Comparison of ENCODE assay signal across 2 cellular contexts in the genomic region with DNA sequence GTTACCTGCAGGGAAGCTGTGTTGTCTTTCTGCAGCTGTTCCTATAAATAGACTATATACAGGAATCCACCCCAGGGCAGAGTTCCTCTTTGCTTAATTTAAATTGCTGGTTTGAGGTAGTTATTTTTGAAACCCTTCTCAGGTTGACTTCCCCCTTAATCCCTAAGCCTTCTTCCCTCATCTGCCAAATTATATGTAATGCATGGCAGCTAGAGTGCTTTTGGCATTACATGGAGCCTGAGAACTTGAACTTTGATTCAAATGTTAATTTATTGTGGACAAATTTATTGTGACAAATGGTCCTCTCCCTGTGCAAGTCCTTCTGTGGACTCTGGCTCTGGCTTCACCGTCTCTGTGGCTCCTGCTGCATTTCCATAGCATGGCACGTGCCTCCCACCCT.
TF ChIP-seq lines count a peak whose summit lies in the region.

No MANE protein-coding gene starts in this region.

TF ChIP-seq in liver, 16 proteins besides CTCF, POLR2A, EP300 and RAD21:
- TF ChIP-seq GABPA (IDR thresholded peaks at IDR 0.05 in 1 of 2, conservative IDR thresholded peaks at IDR 0.05 in 1 of 2): no peak
- TF ChIP-seq, protein P1, sequence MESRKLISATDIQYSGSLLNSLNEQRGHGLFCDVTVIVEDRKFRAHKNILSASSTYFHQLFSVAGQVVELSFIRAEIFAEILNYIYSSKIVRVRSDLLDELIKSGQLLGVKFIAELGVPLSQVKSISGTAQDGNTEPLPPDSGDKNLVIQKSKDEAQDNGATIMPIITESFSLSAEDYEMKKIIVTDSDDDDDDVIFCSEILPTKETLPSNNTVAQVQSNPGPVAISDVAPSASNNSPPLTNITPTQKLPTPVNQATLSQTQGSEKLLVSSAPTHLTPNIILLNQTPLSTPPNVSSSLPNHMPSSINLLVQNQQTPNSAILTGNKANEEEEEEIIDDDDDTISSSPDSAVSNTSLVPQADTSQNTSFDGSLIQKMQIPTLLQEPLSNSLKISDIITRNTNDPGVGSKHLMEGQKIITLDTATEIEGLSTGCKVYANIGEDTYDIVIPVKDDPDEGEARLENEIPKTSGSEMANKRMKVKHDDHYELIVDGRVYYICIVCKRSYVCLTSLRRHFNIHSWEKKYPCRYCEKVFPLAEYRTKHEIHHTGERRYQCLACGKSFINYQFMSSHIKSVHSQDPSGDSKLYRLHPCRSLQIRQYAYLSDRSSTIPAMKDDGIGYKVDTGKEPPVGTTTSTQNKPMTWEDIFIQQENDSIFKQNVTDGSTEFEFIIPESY (IDR thresholded peaks at IDR 0.05): no peak
- TF ChIP-seq HNF4A (conservative IDR thresholded peaks at IDR 0.05): peak; percentile 44 to 54
- peak in 1 of 2 donors; percentile 11 for TF ChIP-seq RXRA (IDR thresholded peaks at IDR 0.05)
- no peak for TF ChIP-seq EGR1 (IDR thresholded peaks at IDR 0.05; ENCODE audit: low read depth in 2 of 2)

TF ChIP-seq in HepG2, 621 proteins besides CTCF, POLR2A, EP300 and RAD21:
- no peak for TF ChIP-seq KAT8 (CRISPR knock-in tag; IDR thresholded peaks at IDR 0.05)
- no peak for TF ChIP-seq RBFOX2 (IDR thresholded peaks at IDR 0.05; ENCODE audit: low read depth, low read length)
- TF ChIP-seq GPBP1L1 (CRISPR knock-in tag; IDR thresholded peaks at IDR 0.05): no peak
- TF ChIP-seq ZMYM4 (CRISPR knock-in tag; IDR thresholded peaks at IDR 0.05): no peak
- TF ChIP-seq MLLT10 (CRISPR knock-in tag; IDR thresholded peaks at IDR 0.05): no peak
- TF ChIP-seq, protein P2, sequence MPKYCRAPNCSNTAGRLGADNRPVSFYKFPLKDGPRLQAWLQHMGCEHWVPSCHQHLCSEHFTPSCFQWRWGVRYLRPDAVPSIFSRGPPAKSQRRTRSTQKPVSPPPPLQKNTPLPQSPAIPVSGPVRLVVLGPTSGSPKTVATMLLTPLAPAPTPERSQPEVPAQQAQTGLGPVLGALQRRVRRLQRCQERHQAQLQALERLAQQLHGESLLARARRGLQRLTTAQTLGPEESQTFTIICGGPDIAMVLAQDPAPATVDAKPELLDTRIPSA (CRISPR knock-in tag; IDR thresholded peaks at IDR 0.05; ENCODE audit: borderline replicate concordance): no peak
- no peak for TF ChIP-seq HDAC6 (IDR thresholded peaks at IDR 0.05; ENCODE audit: low read depth, low read length)
